ENCODE assay signal across 1 cellular context in the genomic region with DNA sequence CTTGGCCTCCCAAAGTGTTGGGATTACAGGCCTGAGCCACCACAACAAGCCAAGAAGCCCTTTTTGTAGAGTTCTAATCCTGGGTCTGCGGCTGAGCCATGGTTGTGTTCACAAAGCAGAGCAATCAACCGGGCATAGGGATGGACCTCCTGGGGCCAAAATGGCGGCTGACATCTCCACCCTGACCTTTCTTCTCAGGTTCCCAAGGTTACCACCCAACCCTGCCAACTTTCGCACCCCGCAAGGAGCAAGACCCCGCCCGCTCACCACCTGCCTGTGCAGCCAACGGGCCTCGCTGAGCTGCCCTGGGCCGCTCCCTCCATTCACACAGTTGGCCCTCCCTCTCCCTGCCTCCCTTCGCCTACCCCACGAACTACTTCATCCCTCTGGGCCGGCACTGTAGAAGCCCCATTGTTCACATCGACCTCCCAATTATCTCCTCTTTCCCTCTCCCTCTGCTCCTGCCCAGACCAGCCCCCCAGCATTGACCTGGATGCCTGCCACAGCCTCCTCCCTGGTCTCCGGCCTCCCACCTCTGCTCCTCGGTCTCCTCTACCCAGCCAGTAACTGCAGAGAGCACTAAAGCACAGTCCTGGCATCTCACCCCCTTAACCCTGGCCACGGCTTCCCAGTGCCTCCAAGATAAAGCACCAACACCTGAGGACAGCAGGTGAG.
TF ChIP-seq lines count a peak whose summit lies in the region.

No MANE protein-coding gene starts in this region.

TF ChIP-seq in H1, 55 proteins besides CTCF, POLR2A, EP300 and RAD21:
- TF ChIP-seq SRF (IDR thresholded peaks at IDR 0.05; ENCODE audit: low read depth, low read length): no peak
- TF ChIP-seq YY1 (IDR thresholded peaks at IDR 0.05; ENCODE audit: low read depth, low read length): no peak
- no peak for TF ChIP-seq BACH1 (IDR thresholded peaks at IDR 0.05; ENCODE audit: low read length)
- TF ChIP-seq, protein P1, sequence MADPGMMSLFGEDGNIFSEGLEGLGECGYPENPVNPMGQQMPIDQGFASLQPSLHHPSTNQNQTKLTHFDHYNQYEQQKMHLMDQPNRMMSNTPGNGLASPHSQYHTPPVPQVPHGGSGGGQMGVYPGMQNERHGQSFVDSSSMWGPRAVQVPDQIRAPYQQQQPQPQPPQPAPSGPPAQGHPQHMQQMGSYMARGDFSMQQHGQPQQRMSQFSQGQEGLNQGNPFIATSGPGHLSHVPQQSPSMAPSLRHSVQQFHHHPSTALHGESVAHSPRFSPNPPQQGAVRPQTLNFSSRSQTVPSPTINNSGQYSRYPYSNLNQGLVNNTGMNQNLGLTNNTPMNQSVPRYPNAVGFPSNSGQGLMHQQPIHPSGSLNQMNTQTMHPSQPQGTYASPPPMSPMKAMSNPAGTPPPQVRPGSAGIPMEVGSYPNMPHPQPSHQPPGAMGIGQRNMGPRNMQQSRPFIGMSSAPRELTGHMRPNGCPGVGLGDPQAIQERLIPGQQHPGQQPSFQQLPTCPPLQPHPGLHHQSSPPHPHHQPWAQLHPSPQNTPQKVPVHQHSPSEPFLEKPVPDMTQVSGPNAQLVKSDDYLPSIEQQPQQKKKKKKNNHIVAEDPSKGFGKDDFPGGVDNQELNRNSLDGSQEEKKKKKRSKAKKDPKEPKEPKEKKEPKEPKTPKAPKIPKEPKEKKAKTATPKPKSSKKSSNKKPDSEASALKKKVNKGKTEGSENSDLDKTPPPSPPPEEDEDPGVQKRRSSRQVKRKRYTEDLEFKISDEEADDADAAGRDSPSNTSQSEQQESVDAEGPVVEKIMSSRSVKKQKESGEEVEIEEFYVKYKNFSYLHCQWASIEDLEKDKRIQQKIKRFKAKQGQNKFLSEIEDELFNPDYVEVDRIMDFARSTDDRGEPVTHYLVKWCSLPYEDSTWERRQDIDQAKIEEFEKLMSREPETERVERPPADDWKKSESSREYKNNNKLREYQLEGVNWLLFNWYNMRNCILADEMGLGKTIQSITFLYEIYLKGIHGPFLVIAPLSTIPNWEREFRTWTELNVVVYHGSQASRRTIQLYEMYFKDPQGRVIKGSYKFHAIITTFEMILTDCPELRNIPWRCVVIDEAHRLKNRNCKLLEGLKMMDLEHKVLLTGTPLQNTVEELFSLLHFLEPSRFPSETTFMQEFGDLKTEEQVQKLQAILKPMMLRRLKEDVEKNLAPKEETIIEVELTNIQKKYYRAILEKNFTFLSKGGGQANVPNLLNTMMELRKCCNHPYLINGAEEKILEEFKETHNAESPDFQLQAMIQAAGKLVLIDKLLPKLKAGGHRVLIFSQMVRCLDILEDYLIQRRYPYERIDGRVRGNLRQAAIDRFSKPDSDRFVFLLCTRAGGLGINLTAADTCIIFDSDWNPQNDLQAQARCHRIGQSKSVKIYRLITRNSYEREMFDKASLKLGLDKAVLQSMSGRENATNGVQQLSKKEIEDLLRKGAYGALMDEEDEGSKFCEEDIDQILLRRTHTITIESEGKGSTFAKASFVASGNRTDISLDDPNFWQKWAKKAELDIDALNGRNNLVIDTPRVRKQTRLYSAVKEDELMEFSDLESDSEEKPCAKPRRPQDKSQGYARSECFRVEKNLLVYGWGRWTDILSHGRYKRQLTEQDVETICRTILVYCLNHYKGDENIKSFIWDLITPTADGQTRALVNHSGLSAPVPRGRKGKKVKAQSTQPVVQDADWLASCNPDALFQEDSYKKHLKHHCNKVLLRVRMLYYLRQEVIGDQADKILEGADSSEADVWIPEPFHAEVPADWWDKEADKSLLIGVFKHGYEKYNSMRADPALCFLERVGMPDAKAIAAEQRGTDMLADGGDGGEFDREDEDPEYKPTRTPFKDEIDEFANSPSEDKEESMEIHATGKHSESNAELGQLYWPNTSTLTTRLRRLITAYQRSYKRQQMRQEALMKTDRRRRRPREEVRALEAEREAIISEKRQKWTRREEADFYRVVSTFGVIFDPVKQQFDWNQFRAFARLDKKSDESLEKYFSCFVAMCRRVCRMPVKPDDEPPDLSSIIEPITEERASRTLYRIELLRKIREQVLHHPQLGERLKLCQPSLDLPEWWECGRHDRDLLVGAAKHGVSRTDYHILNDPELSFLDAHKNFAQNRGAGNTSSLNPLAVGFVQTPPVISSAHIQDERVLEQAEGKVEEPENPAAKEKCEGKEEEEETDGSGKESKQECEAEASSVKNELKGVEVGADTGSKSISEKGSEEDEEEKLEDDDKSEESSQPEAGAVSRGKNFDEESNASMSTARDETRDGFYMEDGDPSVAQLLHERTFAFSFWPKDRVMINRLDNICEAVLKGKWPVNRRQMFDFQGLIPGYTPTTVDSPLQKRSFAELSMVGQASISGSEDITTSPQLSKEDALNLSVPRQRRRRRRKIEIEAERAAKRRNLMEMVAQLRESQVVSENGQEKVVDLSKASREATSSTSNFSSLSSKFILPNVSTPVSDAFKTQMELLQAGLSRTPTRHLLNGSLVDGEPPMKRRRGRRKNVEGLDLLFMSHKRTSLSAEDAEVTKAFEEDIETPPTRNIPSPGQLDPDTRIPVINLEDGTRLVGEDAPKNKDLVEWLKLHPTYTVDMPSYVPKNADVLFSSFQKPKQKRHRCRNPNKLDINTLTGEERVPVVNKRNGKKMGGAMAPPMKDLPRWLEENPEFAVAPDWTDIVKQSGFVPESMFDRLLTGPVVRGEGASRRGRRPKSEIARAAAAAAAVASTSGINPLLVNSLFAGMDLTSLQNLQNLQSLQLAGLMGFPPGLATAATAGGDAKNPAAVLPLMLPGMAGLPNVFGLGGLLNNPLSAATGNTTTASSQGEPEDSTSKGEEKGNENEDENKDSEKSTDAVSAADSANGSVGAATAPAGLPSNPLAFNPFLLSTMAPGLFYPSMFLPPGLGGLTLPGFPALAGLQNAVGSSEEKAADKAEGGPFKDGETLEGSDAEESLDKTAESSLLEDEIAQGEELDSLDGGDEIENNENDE (IDR thresholded peaks at IDR 0.05; ENCODE audit: insufficient replicate concordance, low read length): no peak
- TF ChIP-seq TAF1 (IDR thresholded peaks at IDR 0.05; ENCODE audit: low read depth, low read length): no peak
- no peak for TF ChIP-seq CREB1 (IDR thresholded peaks at IDR 0.05)
- TF ChIP-seq, protein P2, sequence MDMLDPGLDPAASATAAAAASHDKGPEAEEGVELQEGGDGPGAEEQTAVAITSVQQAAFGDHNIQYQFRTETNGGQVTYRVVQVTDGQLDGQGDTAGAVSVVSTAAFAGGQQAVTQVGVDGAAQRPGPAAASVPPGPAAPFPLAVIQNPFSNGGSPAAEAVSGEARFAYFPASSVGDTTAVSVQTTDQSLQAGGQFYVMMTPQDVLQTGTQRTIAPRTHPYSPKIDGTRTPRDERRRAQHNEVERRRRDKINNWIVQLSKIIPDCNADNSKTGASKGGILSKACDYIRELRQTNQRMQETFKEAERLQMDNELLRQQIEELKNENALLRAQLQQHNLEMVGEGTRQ (IDR thresholded peaks at IDR 0.05; ENCODE audit: low read length): no peak
- no peak for TF ChIP-seq CHD2 (IDR thresholded peaks at IDR 0.05; ENCODE audit: low read length)
- no peak for TF ChIP-seq BCL11A (IDR thresholded peaks at IDR 0.05; ENCODE audit: low read depth in 2 of 2, low read length in 2 of 2)
- TF ChIP-seq SP4 (IDR thresholded peaks at IDR 0.05; ENCODE audit: low read length): no peak
- no peak for TF ChIP-seq CBX5 (IDR thresholded peaks at IDR 0.05; ENCODE audit: low read depth, low read length)
- TF ChIP-seq GABPA (IDR thresholded peaks at IDR 0.05; ENCODE audit: borderline replicate concordance, insufficient read depth, low read length): no peak
- no peak for TF ChIP-seq ZNF274 (IDR thresholded peaks at IDR 0.05; ENCODE audit: borderline replicate concordance, extremely low read depth, low read length)
- no peak for TF ChIP-seq FOSL1 (IDR thresholded peaks at IDR 0.05; ENCODE audit: insufficient read depth, low read depth, low read length)
- TF ChIP-seq KDM1A (IDR thresholded peaks at IDR 0.05; ENCODE audit: borderline replicate concordance, low read length): no peak
- TF ChIP-seq CHD1 (IDR thresholded peaks at IDR 0.05; ENCODE audit: low read depth, low read length): no peak
- TF ChIP-seq ASH2L (IDR thresholded peaks at IDR 0.05; ENCODE audit: low read length): no peak
